12 cellular contexts compared by ENCODE assay signal in the genomic region with DNA sequence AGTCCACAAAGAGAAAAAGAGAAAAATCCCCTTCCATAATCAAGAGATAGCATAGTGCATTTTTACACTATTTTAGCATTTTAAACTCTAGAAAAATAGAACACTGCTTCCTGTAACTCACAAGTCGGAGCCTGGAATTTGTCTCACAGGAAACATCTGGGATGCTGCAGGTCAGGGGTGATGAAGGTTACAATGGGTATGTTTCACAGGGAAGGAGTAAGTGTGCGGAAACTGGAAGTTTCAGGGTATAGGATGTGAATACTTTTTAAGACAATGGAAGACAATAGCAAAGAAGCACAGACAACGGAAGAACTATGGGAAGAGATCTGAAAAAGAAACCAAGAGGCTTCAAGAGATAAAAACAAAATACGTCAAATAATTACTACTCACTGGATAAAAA.
"Had no signal": no experiment of that assay in that cellular context is flagged by ENCODE, and none has a peak within 500 bp of the region (broad histone marks: within the 10 kb centered on the region; RNA-seq: fewer than 3 reads in every experiment).

No MANE protein-coding gene starts in this region.

- H3K4me1 ChIP-seq: ascending aorta had no signal

- H3K27me3 ChIP-seq: ascending aorta, esophagus squamous epithelium had no signal

- DNase-seq: activated CD4-positive, alpha-beta T cell treated with anti-CD3 and anti-CD28 coated beads for 4 hours; activated naive CD4-positive, alpha-beta T cell; central memory CD4-positive, alpha-beta T cell; cortex of kidney; esophagus squamous epithelium; kidney; natural killer cell; stimulated activated CD4-positive, alpha-beta T cell treated with anti-CD3 and anti-CD28 coated beads, Interleukin-4, amount 100 ng/mL, for 4 hours; stimulated activated naive CD8-positive, alpha-beta T cell treated with anti-CD3 and anti-CD28 coated beads, Interleukin-15, amount 100 ng/mL, for 72 hours had no signal

- H3K9me3 ChIP-seq: ascending aorta, esophagus squamous epithelium, thoracic aorta had no signal

- H3K27ac ChIP-seq: ascending aorta, thoracic aorta had no signal

- H3K36me3 ChIP-seq: ascending aorta, esophagus squamous epithelium, thoracic aorta had no signal

- H3K4me3 ChIP-seq: ascending aorta, esophagus squamous epithelium, lung, thoracic aorta had no signal

- ATAC-seq: natural killer cell; stimulated activated naive CD8-positive, alpha-beta T cell treated with anti-CD3 and anti-CD28 coated beads, Interleukin-15, amount 100 ng/mL, for 72 hours had no signal
